ENCODE assay signal across 8 cellular contexts in the genomic region with DNA sequence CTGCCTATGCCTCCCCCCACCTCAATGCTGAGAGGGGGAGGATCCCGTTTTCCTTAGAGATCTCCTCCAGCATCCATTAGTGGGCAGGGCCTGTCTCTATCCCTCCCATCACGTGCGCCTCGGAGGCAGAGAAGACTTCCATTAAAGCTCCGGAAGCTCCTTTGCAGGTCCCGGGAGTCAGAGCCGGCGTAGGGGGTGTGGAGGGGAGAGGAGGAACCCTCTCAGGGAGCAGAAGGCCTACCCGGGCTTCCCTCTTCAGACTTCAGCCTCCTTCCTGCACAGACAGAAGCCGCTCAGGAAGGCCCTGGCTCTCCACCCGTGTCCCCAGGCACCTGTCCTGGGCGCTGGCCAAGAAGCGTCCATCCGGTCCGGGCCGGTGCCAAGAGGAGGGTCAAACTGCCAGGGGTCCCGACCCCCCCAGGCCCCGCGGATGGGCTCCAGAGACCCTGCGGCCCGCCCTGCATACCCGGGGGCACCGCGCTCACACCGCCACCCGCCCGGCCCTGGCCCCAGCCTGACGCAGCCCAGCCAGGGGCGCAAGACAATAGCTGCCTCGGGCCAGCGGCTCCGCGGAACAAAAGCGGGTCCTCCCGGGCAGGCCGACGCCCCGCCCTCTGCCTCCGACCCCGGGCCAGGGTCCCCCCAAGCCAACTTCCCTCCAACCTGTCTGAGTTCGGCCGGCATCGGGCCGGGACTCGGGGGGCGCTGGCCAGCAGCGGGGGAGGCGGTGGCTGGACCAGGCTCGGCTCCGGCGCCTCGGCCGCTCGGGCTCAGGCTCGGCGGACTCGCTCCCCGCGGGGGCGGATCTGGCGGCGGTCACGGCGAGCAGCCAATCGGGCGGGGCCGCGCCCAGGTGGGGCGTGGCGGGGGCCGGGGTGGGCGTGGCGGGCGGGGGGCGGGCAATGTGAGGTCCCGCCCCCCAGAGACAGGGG. TPM values are rescaled to one million over a fixed set of nuclear protein-coding genes. Genes with fewer than 3 reads are reported as not detected.
DNase-seq lines count a peak whose midpoint lies in the region; ATAC-seq and TF ChIP-seq lines count a peak whose summit lies in the region.

No MANE protein-coding gene starts in this region.

- H3K27ac Mint-ChIP-seq in neural progenitor cell, result no peak overlapping the region

- H4K20me1 ChIP-seq in neural progenitor cell (ENCODE audit: low read depth), result peaks cover 48% of the 10 kb centered on the region

- H3K27ac ChIP-seq in HUES6 (ENCODE audit: low read depth, low read length) (peak overlapping the region; percentile 46; the same call in 1 of the 2 replicates), RWPE1 (peak overlapping the region; percentile 61), foreskin keratinocyte (no peak overlapping the region), neural progenitor cell (peak overlapping the region; percentile 80), subcutaneous abdominal adipose tissue (ENCODE audit: low read depth, low read length) (no peak overlapping the region)

- no peaks in the 10 kb centered on the region; the same call in 1 of the 2 replicates for H3K36me3 ChIP-seq in ES-I3 (ENCODE audit: insufficient read depth, low read length)
- peaks cover 5% of the 10 kb centered on the region; the same call in 1 of the 2 replicates for H3K36me3 ChIP-seq in HUES6 (ENCODE audit: control insufficient read depth, insufficient read depth, low read length)
- H3K36me3 ChIP-seq in neural progenitor cell, result no peaks in the 10 kb centered on the region
- H3K36me3 ChIP-seq in subcutaneous abdominal adipose tissue (ENCODE audit: control insufficient read depth in 5 of 5, insufficient read depth in 5 of 5, low read length in 5 of 5), result peaks cover 0 to 4% (median 2%) of the 10 kb centered on the region in 5 donors

- peak overlapping the region; percentile 90 for H3K4me3 Mint-ChIP-seq in neural progenitor cell

- no peaks in the 10 kb centered on the region for H3K9me3 ChIP-seq in ES-I3 (ENCODE audit: control insufficient read depth, insufficient read depth, low read length)
- no peaks in the 10 kb centered on the region for H3K9me3 ChIP-seq in HUES6 (ENCODE audit: control insufficient read depth, insufficient read depth, low read depth, low read length)
- H3K9me3 ChIP-seq in neural progenitor cell (ENCODE audit: low read depth), result no peaks in the 10 kb centered on the region
- no peaks in the 10 kb centered on the region for H3K9me3 ChIP-seq in subcutaneous abdominal adipose tissue (ENCODE audit: control insufficient read depth in 5 of 5, low read length in 5 of 5)

- H3K36me3 Mint-ChIP-seq in neural progenitor cell, result peaks cover 2% of the 10 kb centered on the region

- ATAC-seq in foreskin keratinocyte, result peak; percentile 53

- peaks cover 29% of the 10 kb centered on the region for H3K4me1 Mint-ChIP-seq in neural progenitor cell

- peaks cover 33% of the 10 kb centered on the region for H3K79me2 ChIP-seq in neural progenitor cell (ENCODE audit: low read depth)

- H3K27me3 Mint-ChIP-seq in neural progenitor cell (ENCODE audit: insufficient read depth, low read depth), result peaks cover 3% of the 10 kb centered on the region

- H3K4me2 ChIP-seq in neural progenitor cell, result peak overlapping the region; percentile 96

- no peak for TF ChIP-seq CTCF in RWPE1 (conservative IDR thresholded peaks at IDR 0.05; ENCODE audit: low read depth)
- TF ChIP-seq CTCF in foreskin keratinocyte (conservative IDR thresholded peaks at IDR 0.05), result no peak
- no peak for TF ChIP-seq CTCF in neural progenitor cell (IDR thresholded peaks at IDR 0.05)

- H3K4me1 ChIP-seq in ES-I3 (ENCODE audit: insufficient read depth, low read length) (peaks cover 21% of the 10 kb centered on the region; the same call in 1 of the 2 replicates), HUES6 (ENCODE audit: control insufficient read depth, insufficient read depth, low read length) (peaks cover 24% of the 10 kb centered on the region), foreskin keratinocyte (peaks cover 22% of the 10 kb centered on the region), neural progenitor cell (peaks cover 10% of the 10 kb centered on the region), subcutaneous abdominal adipose tissue (ENCODE audit: control insufficient read depth in 5 of 5, insufficient read depth in 5 of 5, low read length in 5 of 5) (peaks cover 3 to 63% (median 36%) of the 10 kb centered on the region in 5 donors)

- peak; percentile 87 for DNase-seq in RWPE1 (ENCODE audit: low spot score)
- peak in 3 of 4 experiments; percentile 24 to 57 (median 30) for DNase-seq in activated naive CD4-positive, alpha-beta T cell (lab: John Stamatoyannopoulos, UW)
- peak in 1 of 2 donors; percentile 51 for DNase-seq in foreskin keratinocyte
- peak; percentile 93 for DNase-seq in neural progenitor cell (ENCODE audit: low spot score)
- DNase-seq in NK-92 treated with Interleukin-12 subunit alpha and Interleukin-12 subunit beta, amount 100 ng/mL, for 24 hours (lab: John Stamatoyannopoulos, UW), result no peak

- H3K4me3 ChIP-seq in HUES6 (ENCODE audit: low read depth, low read length) (peak overlapping the region; percentile 75), neural progenitor cell (peak overlapping the region; percentile 92), subcutaneous abdominal adipose tissue (ENCODE audit: low read depth in 1 of 5, low read length in 5 of 5) (peak overlapping the region; percentile 66 to 78 (median 71))

- H3K27me3 ChIP-seq in HUES6 (ENCODE audit: control insufficient read depth, insufficient read depth, low read length), result no peaks in the 10 kb centered on the region
- no peaks in the 10 kb centered on the region for H3K27me3 ChIP-seq in foreskin keratinocyte
- H3K27me3 ChIP-seq in neural progenitor cell, result no peaks in the 10 kb centered on the region
- no peaks in the 10 kb centered on the region for H3K27me3 ChIP-seq in subcutaneous abdominal adipose tissue (ENCODE audit: control insufficient read depth in 5 of 5, insufficient read depth in 4 of 5, low read length in 5 of 5)

- CTCF ChIA-PET in RWPE1 (lab: Yijun Ruan, JAX), result interaction anchor here (0.6 kb wide), 1 partner anchor 40 kb away, joined by 3 read pairs; no protein-coding TSS in a partner anchor

- peak overlapping the region; percentile 92 for H3K9ac ChIP-seq in ES-I3 (ENCODE audit: low read depth, low read length)
- H3K9ac ChIP-seq in HUES6 (ENCODE audit: low read length), result peak overlapping the region; percentile 66
- peak overlapping the region; percentile 69 for H3K9ac ChIP-seq in neural progenitor cell
- peak overlapping the region in 4 of 5 donors; percentile 62 to 77 (median 70) for H3K9ac ChIP-seq in subcutaneous abdominal adipose tissue (ENCODE audit: low read length in 5 of 5)

- H3K9me3 Mint-ChIP-seq in neural progenitor cell, result no peaks in the 10 kb centered on the region

- POLR2A ChIA-PET in RWPE1 (lab: Yijun Ruan, JAX; ENCODE audit: low non-redundant PET), result no interaction called here

- peak overlapping the region; percentile 78 for H2AFZ ChIP-seq in neural progenitor cell (replicated peaks)

- peaks cover 10% of the 10 kb centered on the region for H3F3A ChIP-seq in neural progenitor cell (ENCODE audit: low read depth)

RNA-seq across cellular contexts. Expression of a gene that starts 29.9 kb away (rescaled TPM):
- total RNA-seq in foreskin keratinocyte (10.8 and 11.7 TPM in 2 replicates), neural progenitor cell (ENCODE audit: low replicate concordance) (35.4 and 159 TPM in 2 replicates)
- 6.9 and 7.7 TPM in 2 replicates for polyA plus RNA-seq in foreskin keratinocyte

RNA-seq across cellular contexts. Expression of a gene that starts 34.2 kb away (rescaled TPM):
- total RNA-seq in foreskin keratinocyte (18.8 and 22.4 TPM in 2 replicates), neural progenitor cell (ENCODE audit: low replicate concordance) (9.1 and 10.0 TPM in 2 replicates)
- polyA plus RNA-seq in foreskin keratinocyte, result 15.0 and 15.2 TPM in 2 replicates

RNA-seq across cellular contexts. Expression of a gene that starts 45.1 kb away (rescaled TPM):
- 24.2 and 28.8 TPM in 2 replicates for total RNA-seq in foreskin keratinocyte
- 30.1 and 38.9 TPM in 2 replicates for polyA plus RNA-seq in foreskin keratinocyte
- 0.19 and 3.1 TPM in 2 replicates for total RNA-seq in neural progenitor cell (ENCODE audit: low replicate concordance)

RNA-seq across cellular contexts. Expression of a gene that starts 45.1 kb away (rescaled TPM):
- total RNA-seq in foreskin keratinocyte (143 and 146 TPM in 2 replicates), neural progenitor cell (ENCODE audit: low replicate concordance) (1.1 and 1.3 TPM in 2 replicates)
- polyA plus RNA-seq in foreskin keratinocyte, result 210 and 236 TPM in 2 replicates

Comparison
In these comparisons a context has a peak if more than half of its experiments do, and no peak if none do; other contexts are left out.
1. H3K27ac ChIP-seq: peak in HUES6 (single experiment), RWPE1 (single experiment) and neural progenitor cell (single experiment); none in foreskin keratinocyte (single experiment) and subcutaneous abdominal adipose tissue (single experiment).
2. Peak in every context shown above with its lines, with median percentiles within 50 percentile points of each other: H3K9ac ChIP-seq and H3K4me3 ChIP-seq.